In genomic region chr4:25908491-25908901, GRCh38 we compare ENCODE assay signal across 8 cellular contexts. TPM values are rescaled to one million over a fixed set of nuclear protein-coding genes. Genes with fewer than 3 reads are reported as not detected.
DNase-seq lines count a peak whose midpoint lies in the region; ATAC-seq, FAIRE-seq and TF ChIP-seq lines count a peak whose summit lies in the region.
"Had no signal": no experiment of that assay in that cellular context is flagged by ENCODE, and none has a peak within 500 bp of the region (broad histone marks: within the 10 kb centered on the region; RNA-seq: fewer than 3 reads in every experiment).

No MANE protein-coding gene starts in this region.

- no peak for FAIRE-seq in H54 (lab: Jason Lieb, UNC)
- FAIRE-seq: GM18507 had no signal

- no peak overlapping the region for H3K27ac ChIP-seq in fibroblast of lung (ENCODE audit: insufficient read depth, low read length)

- H3K4me1 ChIP-seq in fibroblast of lung (ENCODE audit: control insufficient read depth, extremely low read depth, insufficient read depth, low read length) (peaks cover 3% of the 10 kb centered on the region), skeletal muscle satellite cell (ENCODE audit: control insufficient read depth, insufficient read depth, low read length) (peaks cover 20% of the 10 kb centered on the region)

- H2AFZ ChIP-seq in fibroblast of lung (ENCODE audit: low read length), result no peak overlapping the region

- H3K4me3 ChIP-seq in fibroblast of lung (replicated peaks in 1 of 4; ENCODE audit: control extremely low read depth in 1 of 4, insufficient read depth in 1 of 4, low read depth in 3 of 4, low read length in 4 of 4) (no peak overlapping the region), skeletal muscle satellite cell (ENCODE audit: low read length) (no peak overlapping the region)

- no peaks in the 10 kb centered on the region for H3K27me3 ChIP-seq in fibroblast of lung (ENCODE audit: control insufficient read depth, insufficient read depth, low read length)
- H3K27me3 ChIP-seq in skeletal muscle satellite cell (ENCODE audit: control insufficient read depth, insufficient read depth, low read length), result no peaks in the 10 kb centered on the region

- H3K79me2 ChIP-seq in fibroblast of lung (ENCODE audit: control insufficient read depth, insufficient read depth, low read length), result no peaks in the 10 kb centered on the region

- peak overlapping the region; percentile 55 for H3K4me2 ChIP-seq in fibroblast of lung (ENCODE audit: extremely low read depth, insufficient read depth, low read length)
- peak overlapping the region; percentile 32 for H3K4me2 ChIP-seq in skeletal muscle satellite cell (ENCODE audit: low read length)

- H4K20me1 ChIP-seq in fibroblast of lung (ENCODE audit: control insufficient read depth, extremely low read depth, insufficient read depth, low read length), result no peaks in the 10 kb centered on the region

- H3K9ac ChIP-seq in fibroblast of lung (ENCODE audit: insufficient read depth, low read length) (no peak overlapping the region), skeletal muscle satellite cell (ENCODE audit: low read depth, low read length) (no peak overlapping the region)

- no peak for TF ChIP-seq CTCF in fibroblast of lung (conservative IDR thresholded peaks at IDR 0.05 in 1 of 2, IDR thresholded peaks at IDR 0.05 in 1 of 2; ENCODE audit: low read depth in 1 of 2, low read length in 2 of 2)

- DNase-seq in H54 (ENCODE audit: insufficient read length, low spot score), result peak; percentile 78
- DNase-seq in RPMI7951 (ENCODE audit: low read depth), result peak; percentile 97
- peak; percentile 93 to 97 for DNase-seq in fibroblast of lung (ENCODE audit: low read depth in 2 of 2)

- no peaks in the 10 kb centered on the region for H3K36me3 ChIP-seq in fibroblast of lung (ENCODE audit: control insufficient read depth, insufficient read depth, low read length)
- H3K36me3 ChIP-seq in skeletal muscle satellite cell (ENCODE audit: insufficient read depth, low read length), result no peaks in the 10 kb centered on the region

- no peaks in the 10 kb centered on the region for H3K9me3 ChIP-seq in fibroblast of lung (ENCODE audit: control insufficient read depth, insufficient read depth, low read depth, low read length)
- H3K9me3 ChIP-seq in skeletal muscle satellite cell (replicated peaks; ENCODE audit: low read length), result no peaks in the 10 kb centered on the region

- no peak for TF ChIP-seq POLR2A in H54 (IDR thresholded peaks at IDR 0.05; ENCODE audit: low read depth, low read length)

- no peak for ATAC-seq in HG03354 (IDR thresholded peaks at IDR 0.05; ENCODE audit: poor library complexity, severe bottlenecking, unreplicated experiment)
- no peak for ATAC-seq in GM19328 (IDR thresholded peaks at IDR 0.05; ENCODE audit: unreplicated experiment)
- ATAC-seq in GM21515 (IDR thresholded peaks at IDR 0.05; ENCODE audit: unreplicated experiment), result no peak

RNA-seq across cellular contexts. Expression of gene SMIM20, which starts 5.5 kb away (rescaled TPM):
- total RNA-seq in RPMI7951 (2014; rRNA removed; shearing (Covaris generic)), result 45.7 and 49.3 TPM in 2 replicates
- 48.7 and 71.4 TPM in 2 replicates for total RNA-seq in fibroblast of lung
- polyA plus RNA-seq in fibroblast of lung, result 26.2 and 34.9 TPM in 2 replicates
- polyA plus RNA-seq in fibroblast of lung (2012), result 34.9 and 37.7 TPM in 2 replicates
- polyA minus RNA-seq in fibroblast of lung (ENCODE audit: low replicate concordance), result 0.71 TPM in 1 of 2 replicates, not detected in the other
- 24.7 and 24.8 TPM in 2 replicates for total RNA-seq in skeletal muscle satellite cell (2012; rRNA removed)

RNA-seq across cellular contexts. Expression of gene SEL1L3, which starts 45.7 kb away (rescaled TPM):
- total RNA-seq in RPMI7951 (2014; rRNA removed; shearing (Covaris generic)), result 1.2 and 1.6 TPM in 2 replicates
- total RNA-seq in fibroblast of lung, result 56.0 and 56.3 TPM in 2 replicates
- polyA plus RNA-seq in fibroblast of lung, result 13.2 and 24.1 TPM in 2 replicates
- 11.1 and 24.5 TPM in 2 replicates for polyA plus RNA-seq in fibroblast of lung (2012)
- 5.3 and 28.6 TPM in 2 replicates for polyA minus RNA-seq in fibroblast of lung (ENCODE audit: low replicate concordance)
- 4.4 and 10.9 TPM in 2 replicates for total RNA-seq in skeletal muscle satellite cell (2012; rRNA removed)

Comparison
In these comparisons a context has a peak if more than half of its experiments do, and no peak if none do; other contexts are left out.
1. RNA of gene SEL1L3, which starts 45.7 kb away (total RNA-seq): 56.0 to 56.3 TPM in fibroblast of lung; 1.2 to 1.6 TPM in RPMI7951; every median in the first group is over 10 times any median in the second.
2. Peak in every context shown above with its lines, with median percentiles within 50 percentile points of each other: DNase-seq.